ENCODE assay signal across 20 cellular contexts in the genomic region with DNA sequence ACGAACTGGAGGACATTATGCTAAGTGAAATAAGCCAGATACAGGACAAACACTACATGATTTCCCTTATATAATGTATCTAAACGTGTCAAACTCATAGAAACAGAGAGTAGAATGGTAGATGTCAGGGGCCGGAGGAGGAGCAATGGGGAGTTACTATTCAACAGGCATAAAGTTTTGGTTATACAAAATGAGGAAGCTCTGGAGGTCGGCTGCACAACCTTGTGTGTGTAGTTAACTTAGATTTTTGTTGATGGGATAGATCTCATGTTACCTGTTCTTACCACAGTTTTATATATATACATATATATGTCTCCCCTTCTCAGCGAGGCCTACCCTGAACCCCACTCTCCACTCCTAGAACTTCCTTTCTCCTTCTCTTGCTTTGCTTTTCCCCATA. TPM values are rescaled to one million over a fixed set of nuclear protein-coding genes. Genes with fewer than 3 reads are reported as not detected.
A peak's percentile ranks its signal among the peaks of the same experiment; 100 is the strongest.
DNase-seq lines count a peak whose midpoint lies in the region; ATAC-seq and TF ChIP-seq lines count a peak whose summit lies in the region.
"Had no signal": no experiment of that assay in that cellular context is flagged by ENCODE, and none has a peak within 500 bp of the region (broad histone marks: within the 10 kb centered on the region; RNA-seq: fewer than 3 reads in every experiment).

No MANE protein-coding gene starts in this region.

- TF ChIP-seq POLR2A in right lobe of liver (IDR thresholded peaks at IDR 0.05) (no peak), thyroid gland (IDR thresholded peaks at IDR 0.05) (no peak)

- no peaks in the 10 kb centered on the region for H3K36me3 Mint-ChIP-seq in Caco-2 (ENCODE audit: insufficient read depth, unreplicated experiment)

- no peak for TF ChIP-seq CTCF in Caco-2 (IDR thresholded peaks at IDR 0.05; ENCODE audit: insufficient read depth in 1 of 2, low read depth in 1 of 2, low read length in 1 of 2, severe bottlenecking in 1 of 2, unreplicated experiment in 1 of 2)
- TF ChIP-seq CTCF in right lobe of liver (IDR thresholded peaks at IDR 0.05) = no peak
- TF ChIP-seq CTCF in thyroid gland (IDR thresholded peaks at IDR 0.05) = no peak

- peak overlapping the region; percentile 2 for H3K4me3 Mint-ChIP-seq in Caco-2 (ENCODE audit: unreplicated experiment)

- H3K27me3 ChIP-seq in Caco-2 (replicated peaks; ENCODE audit: control insufficient read depth, insufficient read depth, low read length) = no peaks in the 10 kb centered on the region
- H3K27me3 ChIP-seq in right lobe of liver = no peaks in the 10 kb centered on the region
- H3K27me3 ChIP-seq in thyroid gland = no peaks in the 10 kb centered on the region
- H3K27me3 ChIP-seq: SJCRH30 had no signal

- intact Hi-C loops in Caco-2 (cut with micrococcal nuclease; ENCODE audit: unreplicated experiment) = loop anchor here (1.0 to 2.0 kb wide), 6 partner anchors 14 to 122 kb away; partner anchors contain the start of gene GPAM
- intact Hi-C loops in right lobe of liver (cut with DNase I) = no loop called here
- intact Hi-C loops in thyroid gland (cut with DNase I) = no loop called here

- DNase-seq in Caco-2 (no peak), OCI-M1 (lab: John Stamatoyannopoulos, UW) (peak; percentile 47), right lobe of liver (no peak), thyroid gland (no peak), NCI-H2227 treated with DMSO at 0.1 percent for 48 hours (lab: John Stamatoyannopoulos, UW) (no peak), nucleus accumbens (lab: John Stamatoyannopoulos, UW) (no peak)
- DNase-seq in stimulated activated CD4-positive, alpha-beta T cell treated with anti-CD3 and anti-CD28 coated beads, Interleukin-2, amount 100 ng/mL, for 48 hours = no peak
- DNase-seq: ACHN, AML-193, DMS79 treated with DMSO at 0.1 percent for 48 hours, MM.1S, NCI-H1105, NCI-H1694, NCI-H2081 treated with DMSO at 0.1 percent for 48 hours, NCI-H748 treated with DMSO at 0.1 percent for 48 hours, SJCRH30 had no signal

- H3K4me3 ChIP-seq in Caco-2 (ENCODE audit: low read depth, low read length) (no peak overlapping the region), right lobe of liver (no peak overlapping the region), thyroid gland (replicated peaks in 1 of 3) (no peak overlapping the region)
- H3K4me3 ChIP-seq: HAP-1, SJCRH30 had no signal

- H3K9me3 ChIP-seq in Caco-2 (peaks cover 5% of the 10 kb centered on the region; the same call in 1 of the 2 replicates), right lobe of liver (no peaks in the 10 kb centered on the region), thyroid gland (no peaks in the 10 kb centered on the region)
- H3K9me3 ChIP-seq: HAP-1, SJCRH30 had no signal

- no peaks in the 10 kb centered on the region; the same call in 1 of the 2 replicates for H3K36me3 ChIP-seq in Caco-2 (ENCODE audit: control insufficient read depth, insufficient read depth, low read length)
- H3K36me3 ChIP-seq in right lobe of liver = no peaks in the 10 kb centered on the region
- no peaks in the 10 kb centered on the region for H3K36me3 ChIP-seq in thyroid gland
- H3K36me3 ChIP-seq: HAP-1, SJCRH30 had no signal

- peak overlapping the region; percentile 10 to 77 (median 67) for H3K27ac ChIP-seq in right lobe of liver
- H3K27ac ChIP-seq in thyroid gland = peak overlapping the region; percentile 49 to 79 (median 69)
- H3K27ac ChIP-seq: C4-2B, SJCRH30 had no signal

- H3K4me1 ChIP-seq in Caco-2 (peaks cover 31% of the 10 kb centered on the region), right lobe of liver (peaks cover 0 to 63% (median 18%) of the 10 kb centered on the region in 4 donors), thyroid gland (peaks cover 15 to 30% of the 10 kb centered on the region in 2 donors)
- H3K4me1 ChIP-seq: HAP-1, SJCRH30 had no signal

- peaks cover 10% of the 10 kb centered on the region for H3K9me3 Mint-ChIP-seq in Caco-2 (ENCODE audit: unreplicated experiment)

- H3K27me3 Mint-ChIP-seq in Caco-2 (ENCODE audit: insufficient read depth, unreplicated experiment) = no peaks in the 10 kb centered on the region

- WGBS in right lobe of liver (ENCODE audit: insufficient coverage, low coverage, low lambda C conversion rate, missing lambda C conversion rate) = 59% methylated on average over 5 of the region's 5 CpGs
- 81 to 85% methylated on average over 5 of the region's 5 CpGs for WGBS in thyroid gland, 2 donors

- peaks cover 25% of the 10 kb centered on the region for H3K4me1 Mint-ChIP-seq in Caco-2 (ENCODE audit: low read depth, unreplicated experiment)

- no TSS peak for BruUV-seq in Caco-2 (replicated peaks; lab: Mats Ljungman, UMichigan)

- CTCF ChIA-PET in Caco-2 (lab: Charles Lee) = interaction anchor here (0.7 to 2.1 kb wide), 3 partner anchors 15 to 211 kb away, joined by 3 to 7 read pairs (median 6); no protein-coding TSS in a partner anchor

- no peak for ATAC-seq in right lobe of liver

- peak overlapping the region; percentile 75 for H3K27ac Mint-ChIP-seq in Caco-2 (ENCODE audit: unreplicated experiment)

- POLR2A ChIA-PET in Caco-2 (lab: Charles Lee) = interaction anchor here (1.0 kb wide), 2 partner anchors 15 to 47 kb away, joined by 3 to 5 read pairs; no protein-coding TSS in a partner anchor

RNA-seq across cellular contexts. Expression of gene TECTB, which starts 22.4 kb away (rescaled TPM):
- 0.27 and 0.37 TPM in 2 replicates for total RNA-seq in Caco-2 (2022)
- under 1 TPM; 0.18 to 0.83 (median 0.49) TPM for total RNA-seq in right lobe of liver
- total RNA-seq in thyroid gland = under 1 TPM; 0.29 to 0.89 (median 0.72) TPM
- total RNA-seq: LHCN-M2, NCI-H460, SJCRH30 had no signal
